In genomic region chr2:85309699-85310321, GRCh38 we compare ENCODE assay signal across 10 cellular contexts. TPM values are rescaled to one million over a fixed set of nuclear protein-coding genes. Genes with fewer than 3 reads are reported as not detected.
DNase-seq lines count a peak whose midpoint lies in the region; ATAC-seq and TF ChIP-seq lines count a peak whose summit lies in the region.
"Had no signal": no experiment of that assay in that cellular context is flagged by ENCODE, and none has a peak within 500 bp of the region (broad histone marks: within the 10 kb centered on the region; RNA-seq: fewer than 3 reads in every experiment).

No MANE protein-coding gene starts in this region.

- H3K4me3 Mint-ChIP-seq in nephron, result peak overlapping the region in 1 of 3 experiments; percentile 1

- peak; percentile 36 to 61 for DNase-seq in Kasumi-1 (lab: John Stamatoyannopoulos, UW)
- DNase-seq in ascending aorta (ENCODE audit: low spot score in 2 of 2), result no peak
- DNase-seq in cardiac septum (ENCODE audit: low spot score), result no peak
- DNase-seq in NCI-H1436 treated with DMSO at 0.1 percent for 48 hours (lab: John Stamatoyannopoulos, UW), result no peak
- DNase-seq: NCI-H526 treated with DMSO at 0.1 percent for 48 hours had no signal

- H4K20me1 ChIP-seq in DOHH2 (ENCODE audit: control insufficient read depth, insufficient read depth, low read depth, low read length), result peaks cover 4% of the 10 kb centered on the region; the same call in 1 of the 2 replicates

- H3K9me3 Mint-ChIP-seq in nephron, result no peaks in the 10 kb centered on the region

- H3K79me2 ChIP-seq in DOHH2 (ENCODE audit: control insufficient read depth, low read length), result no peaks in the 10 kb centered on the region

- no peak for ATAC-seq in HG02759 (IDR thresholded peaks at IDR 0.05; ENCODE audit: unreplicated experiment)
- ATAC-seq in HG03175 (IDR thresholded peaks at IDR 0.05; ENCODE audit: unreplicated experiment), result no peak

- H3K36me3 Mint-ChIP-seq in nephron (ENCODE audit: low read depth), result peaks cover 56% of the 10 kb centered on the region

- intact Hi-C loops in ascending aorta (cut with DNase I), result no loop called here
- intact Hi-C loops in cardiac septum (cut with DNase I), result no loop called here

- H3K27me3 Mint-ChIP-seq in nephron (ENCODE audit: low read depth), result no peaks in the 10 kb centered on the region

- H3K36me3 ChIP-seq in DOHH2 (ENCODE audit: control insufficient read depth, low read length), result peaks cover 4% of the 10 kb centered on the region; the same call in 1 of the 2 replicates
- H3K36me3 ChIP-seq in ascending aorta, result peaks cover 37 to 42% of the 10 kb centered on the region in 2 donors

- H3K9me3 ChIP-seq in DOHH2 (ENCODE audit: control insufficient read depth, insufficient read depth, low read length), result no peaks in the 10 kb centered on the region
- no peaks in the 10 kb centered on the region for H3K9me3 ChIP-seq in ascending aorta
- H3K9me3 ChIP-seq: psoas muscle had no signal

- TF ChIP-seq CTCF in DOHH2 (IDR thresholded peaks at IDR 0.05; ENCODE audit: low read depth, low read length, poor library complexity, severe bottlenecking) (no peak), ascending aorta (IDR thresholded peaks at IDR 0.05) (no peak), nephron (IDR thresholded peaks at IDR 0.05; ENCODE audit: unreplicated experiment in 3 of 3) (no peak)

- H3K4me1 ChIP-seq in DOHH2 (ENCODE audit: control insufficient read depth, low read length) (peaks cover 24% of the 10 kb centered on the region), ascending aorta (peaks cover 4 to 8% of the 10 kb centered on the region in 2 donors)
- H3K4me1 ChIP-seq: psoas muscle had no signal

- H3K4me1 Mint-ChIP-seq in nephron, result peaks cover 30% of the 10 kb centered on the region

- peak overlapping the region; percentile 39 for H3K4me2 ChIP-seq in DOHH2 (ENCODE audit: low read length)

- no peaks in the 10 kb centered on the region for H3F3A ChIP-seq in DOHH2 (ENCODE audit: control insufficient read depth, insufficient read depth)

- peak overlapping the region; percentile 59 to 95 (median 75) for H3K27ac Mint-ChIP-seq in nephron

- H3K27ac ChIP-seq in DOHH2 (ENCODE audit: low read depth, low read length) (no peak overlapping the region), ascending aorta (peak overlapping the region; percentile 64 to 66)
- H3K27ac ChIP-seq: psoas muscle had no signal

- H3K9me2 ChIP-seq in DOHH2 (replicated peaks; ENCODE audit: control insufficient read depth, low read length), result no peaks in the 10 kb centered on the region

- H3K4me3 ChIP-seq in DOHH2 (ENCODE audit: low read length) (no peak overlapping the region), ascending aorta (no peak overlapping the region)
- H3K4me3 ChIP-seq: psoas muscle had no signal

- H3K27me3 ChIP-seq in DOHH2 (ENCODE audit: control insufficient read depth, low read length), result peaks cover 39% of the 10 kb centered on the region
- H3K27me3 ChIP-seq in ascending aorta, result no peaks in the 10 kb centered on the region

RNA-seq across cellular contexts. Expression of gene TGOLN2, which starts 18.0 kb away (rescaled TPM):
- total RNA-seq in ascending aorta (111 TPM), cardiac septum (75.1 TPM)

RNA-seq across cellular contexts. Expression of gene RETSAT, which starts 44.5 kb away (rescaled TPM):
- total RNA-seq in ascending aorta (20.6 TPM), cardiac septum (16.6 TPM)

RNA-seq across cellular contexts. Expression of gene ELMOD3, which starts 44.8 kb away (rescaled TPM):
- total RNA-seq in ascending aorta, result 7.1 TPM
- total RNA-seq in cardiac septum, result 9.8 TPM

Comparison
In these comparisons a context has a peak if more than half of its experiments do, and no peak if none do; other contexts are left out.
1. DNase-seq: peak in Kasumi-1 (2 of 2); none in ascending aorta (0 of 2), cardiac septum (single experiment) and NCI-H1436 treated with DMSO at 0.1 percent for 48 hours (single experiment).